Comparison of ENCODE assay signal across 8 cellular contexts in genomic region chr17:75261336-75262111, GRCh38. TPM values are rescaled to one million over a fixed set of nuclear protein-coding genes. Genes with fewer than 3 reads are reported as not detected.
DNase-seq lines count a peak whose midpoint lies in the region; ATAC-seq and TF ChIP-seq lines count a peak whose summit lies in the region.

A gene with protein sequence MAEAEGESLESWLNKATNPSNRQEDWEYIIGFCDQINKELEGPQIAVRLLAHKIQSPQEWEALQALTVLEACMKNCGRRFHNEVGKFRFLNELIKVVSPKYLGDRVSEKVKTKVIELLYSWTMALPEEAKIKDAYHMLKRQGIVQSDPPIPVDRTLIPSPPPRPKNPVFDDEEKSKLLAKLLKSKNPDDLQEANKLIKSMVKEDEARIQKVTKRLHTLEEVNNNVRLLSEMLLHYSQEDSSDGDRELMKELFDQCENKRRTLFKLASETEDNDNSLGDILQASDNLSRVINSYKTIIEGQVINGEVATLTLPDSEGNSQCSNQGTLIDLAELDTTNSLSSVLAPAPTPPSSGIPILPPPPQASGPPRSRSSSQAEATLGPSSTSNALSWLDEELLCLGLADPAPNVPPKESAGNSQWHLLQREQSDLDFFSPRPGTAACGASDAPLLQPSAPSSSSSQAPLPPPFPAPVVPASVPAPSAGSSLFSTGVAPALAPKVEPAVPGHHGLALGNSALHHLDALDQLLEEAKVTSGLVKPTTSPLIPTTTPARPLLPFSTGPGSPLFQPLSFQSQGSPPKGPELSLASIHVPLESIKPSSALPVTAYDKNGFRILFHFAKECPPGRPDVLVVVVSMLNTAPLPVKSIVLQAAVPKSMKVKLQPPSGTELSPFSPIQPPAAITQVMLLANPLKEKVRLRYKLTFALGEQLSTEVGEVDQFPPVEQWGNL (minus strand): TSS chr17:75261606. CDS start chr17:75261587, 19 bp downstream.
Gene MRPS7, plus strand, starts transcription at chr17:75261879. Its CDS starts 22 bp downstream, at chr17:75261901.

- H3K4me1 ChIP-seq in Caco-2 (no peaks in the 10 kb centered on the region), OCI-LY1 (ENCODE audit: insufficient read depth, low read length, severe bottlenecking) (peaks cover 29% of the 10 kb centered on the region)

- peak within 1 kb of the TSS; percentile 89 for H3K9ac ChIP-seq in OCI-LY1 (ENCODE audit: low read length)

- CTCF ChIA-PET in Caco-2 (lab: Charles Lee) = interaction anchor here (0.6 to 3.3 kb wide), 6 partner anchors 9 to 168 kb away, joined by 3 to 42 read pairs (median 8); partner anchors contain the start of genes MIF4GD and SLC25A19

- no peak within 1 kb of the TSS for H2AFZ ChIP-seq in OCI-LY1 (ENCODE audit: low read length)

- peaks cover 28% of the 10 kb centered on the region for H3K4me1 Mint-ChIP-seq in Caco-2 (ENCODE audit: low read depth, unreplicated experiment)
- peaks cover 56% of the 10 kb centered on the region for H3K4me1 Mint-ChIP-seq in endothelial cell (ENCODE audit: unreplicated experiment)

- peak; percentile 81 for ATAC-seq in GM21515 (IDR thresholded peaks at IDR 0.05; ENCODE audit: unreplicated experiment)

- peak within 1 kb of the TSS; percentile 72 for H3K27ac ChIP-seq in OCI-LY1 (ENCODE audit: low read depth, low read length, poor library complexity, severe bottlenecking)

- no peaks in the 10 kb centered on the region for H3K27me3 Mint-ChIP-seq in Caco-2 (ENCODE audit: insufficient read depth, unreplicated experiment)
- H3K27me3 Mint-ChIP-seq in endothelial cell (ENCODE audit: unreplicated experiment) = peaks cover 15% of the 10 kb centered on the region

- H3K4me3 ChIP-seq in Caco-2 (ENCODE audit: low read depth, low read length) = peak within 1 kb of the TSS; percentile 89
- peak within 1 kb of the TSS; percentile 82 for H3K4me3 ChIP-seq in OCI-LY1 (ENCODE audit: low read depth, low read length, poor library complexity, severe bottlenecking)

- H3K36me3 ChIP-seq in Caco-2 (ENCODE audit: control insufficient read depth, insufficient read depth, low read length) = peaks cover 5% of the 10 kb centered on the region
- H3K36me3 ChIP-seq in OCI-LY1 (ENCODE audit: insufficient read depth, low read length) = peaks cover 32% of the 10 kb centered on the region

- H3K9me3 ChIP-seq in Caco-2 (no peaks in the 10 kb centered on the region), OCI-LY1 (ENCODE audit: low read length) (no peaks in the 10 kb centered on the region)

- no TSS peak for BruUV-seq in Caco-2 (replicated peaks; lab: Mats Ljungman, UMichigan)

- H3K27me3 ChIP-seq in Caco-2 (replicated peaks; ENCODE audit: control insufficient read depth, insufficient read depth, low read length) = no peaks in the 10 kb centered on the region
- H3K27me3 ChIP-seq in OCI-LY1 (ENCODE audit: insufficient read depth, low read length) = no peaks in the 10 kb centered on the region

- H3K79me2 ChIP-seq in OCI-LY1 (ENCODE audit: insufficient read depth, low read length) = peaks cover 36% of the 10 kb centered on the region

- intact Hi-C loops in Caco-2 (cut with micrococcal nuclease; ENCODE audit: unreplicated experiment) = loop anchor here (2.0 kb wide), 1 partner anchor 27 kb away; the partner anchor contains the start of gene SLC25A19

- POLR2A ChIA-PET in Caco-2 (lab: Charles Lee) = interaction anchor here (0.5 to 3.0 kb wide), 15 partner anchors 9 to 265 kb away, joined by 3 to 48 read pairs (median 3); partner anchors contain the start of genes GRB2, MIF4GD, SLC25A19 and SUMO2

- H3K27ac Mint-ChIP-seq in Caco-2 (ENCODE audit: unreplicated experiment) (peak within 1 kb of the TSS; percentile 100), endothelial cell (ENCODE audit: unreplicated experiment) (peak within 1 kb of the TSS; percentile 99)

- no peak for TF ChIP-seq CTCF in Caco-2 (IDR thresholded peaks at IDR 0.05; ENCODE audit: insufficient read depth in 1 of 2, low read depth in 1 of 2, low read length in 1 of 2, severe bottlenecking in 1 of 2, unreplicated experiment in 1 of 2)
- no peak for TF ChIP-seq CTCF in OCI-LY1 (IDR thresholded peaks at IDR 0.05; ENCODE audit: low read length)
- no peak for TF ChIP-seq CTCF in endothelial cell (IDR thresholded peaks at IDR 0.05; ENCODE audit: unreplicated experiment)

- no peaks in the 10 kb centered on the region for H4K20me1 ChIP-seq in OCI-LY1 (ENCODE audit: insufficient read depth, low read length)

- no peaks in the 10 kb centered on the region for H3K9me3 Mint-ChIP-seq in Caco-2 (ENCODE audit: unreplicated experiment)
- no peaks in the 10 kb centered on the region for H3K9me3 Mint-ChIP-seq in endothelial cell (ENCODE audit: unreplicated experiment)

- no peaks in the 10 kb centered on the region for H3K9me2 ChIP-seq in OCI-LY1 (ENCODE audit: low read depth, low read length)

- peak within 1 kb of the TSS; percentile 87 for H3K4me2 ChIP-seq in OCI-LY1 (ENCODE audit: low read length)

- peak; percentile 95 to 97 for DNase-seq in Caco-2
- peak; percentile 82 for DNase-seq in HuH-7.5 (ENCODE audit: low spot score)
- peak; percentile 96 for DNase-seq in activated CD8-positive, alpha-beta memory T cell treated with anti-CD3 and anti-CD28 coated beads, Interleukin-2, amount 50 U/mL, for 4 hours
- peak; percentile 96 for DNase-seq in endothelial cell (ENCODE audit: low spot score)
- DNase-seq in middle frontal gyrus (ENCODE audit: extremely low spot score, low spot score) = peak; percentile 87
- peak; percentile 91 to 93 for DNase-seq in stimulated activated CD8-positive, alpha-beta memory T cell treated with anti-CD3 and anti-CD28 coated beads, Interleukin-2, amount 100 ng/mL, for 48 hours (ENCODE audit: low read depth in 2 of 2)

- H3K36me3 Mint-ChIP-seq in Caco-2 (ENCODE audit: insufficient read depth, unreplicated experiment) = peaks cover 37% of the 10 kb centered on the region
- peaks cover 6% of the 10 kb centered on the region for H3K36me3 Mint-ChIP-seq in endothelial cell (ENCODE audit: low read depth, unreplicated experiment)

- H3F3A ChIP-seq in OCI-LY1 (ENCODE audit: insufficient read depth, low read length) = no peaks in the 10 kb centered on the region

- H3K4me3 Mint-ChIP-seq in Caco-2 (ENCODE audit: unreplicated experiment) (peak within 1 kb of the TSS; percentile 97), endothelial cell (ENCODE audit: unreplicated experiment) (peak within 1 kb of the TSS; percentile 98)

RNA-seq across cellular contexts. Expression of the first gene that starts in this region (rescaled TPM):
- total RNA-seq in Caco-2 (2022) (90.2 and 94.4 TPM in 2 replicates), endothelial cell (ENCODE audit: unreplicated experiment) (60.8 TPM)

RNA-seq across cellular contexts. Expression of gene MRPS7, which starts in this region (rescaled TPM):
- total RNA-seq in Caco-2 (2022) = 123 and 125 TPM in 2 replicates
- total RNA-seq in endothelial cell (ENCODE audit: unreplicated experiment) = 63.4 TPM

Comparison
In these comparisons a context has a peak if more than half of its experiments do, and no peak if none do; other contexts are left out.
1. Peak in every context shown above with its lines: DNase-seq, ATAC-seq, H3K4me3 ChIP-seq and H3K27ac ChIP-seq.